ENCODE assay signal across 31 cellular contexts in genomic region chr7:81698965-81699364, GRCh38.
"Had no signal": no experiment of that assay in that cellular context is flagged by ENCODE, and none has a peak within 500 bp of the region (broad histone marks: within the 10 kb centered on the region; RNA-seq: fewer than 3 reads in every experiment).

No MANE protein-coding gene starts in this region.

- H3K4me3 ChIP-seq: ascending aorta, breast epithelium, cardiac muscle cell, colonic mucosa, esophagus squamous epithelium, gastroesophageal sphincter had no signal

- H3K36me3 ChIP-seq: ascending aorta, breast epithelium, cardiac muscle cell, colonic mucosa, esophagus squamous epithelium, gastroesophageal sphincter had no signal

- DNase-seq: activated CD4-positive, alpha-beta memory T cell treated with anti-CD3 and anti-CD28 coated beads for 36 hours; activated CD4-positive, alpha-beta T cell treated with anti-CD3 and anti-CD28 coated beads for 36 hours; activated CD4-positive, alpha-beta T cell treated with anti-CD3 and anti-CD28 coated beads, Interleukin-2, amount 10 ng/mL, durations not matched to agents 24 days and 14 days; activated CD4-positive, CD25-positive, alpha-beta regulatory T cell; activated CD4-positive, CD25-positive, alpha-beta regulatory T cell treated with anti-CD3 and anti-CD28 coated beads, Interleukin-2, amount 50 U/mL, for 72 hours; activated CD8-positive, alpha-beta memory T cell treated with anti-CD3 and anti-CD28 coated beads, Interleukin-2, amount 10 ng/mL, durations not matched to agents 7 days and 5 days; activated CD8-positive, alpha-beta memory T cell treated with anti-CD3 and anti-CD28 coated beads, Interleukin-2, amount 50 U/mL, for 4 hours; activated CD8-positive, alpha-beta T cell treated with anti-CD3 and anti-CD28 coated beads, Interleukin-2, amount 10 ng/mL, durations not matched to agents 7 days and 5 days; activated effector memory CD4-positive, alpha-beta T cell treated with anti-CD3 and anti-CD28 coated beads, Interleukin-2, amount 50 U/mL, for 16 hours; activated naive CD4-positive, alpha-beta T cell treated with anti-CD3 and anti-CD28 coated beads for 36 hours; activated naive CD8-positive, alpha-beta T cell treated with anti-CD3 and anti-CD28 coated beads for 36 hours; activated T-cell treated with anti-CD3 and anti-CD28 coated beads, Interleukin-2, amount 50 U/mL, for 1 hour; activated T-cell treated with anti-CD3 and anti-CD28 coated beads, Interleukin-2, amount 50 U/mL, for 48 hours; central memory CD4-positive, alpha-beta T cell; cerebellar nuclear complex; colonic mucosa; effector CD8-positive, alpha-beta T cell; esophagus squamous epithelium; foreskin melanocyte; head of caudate nucleus; T-helper 2 cell had no signal

- H3K4me1 ChIP-seq: ascending aorta, breast epithelium, colonic mucosa, esophagus squamous epithelium, gastroesophageal sphincter had no signal

- H3K27me3 Mint-ChIP-seq: activated CD4-positive, alpha-beta memory T cell treated with anti-CD3 and anti-CD28 coated beads for 36 hours; activated CD4-positive, alpha-beta T cell treated with anti-CD3 and anti-CD28 coated beads for 36 hours; activated CD4-positive, alpha-beta T cell treated with anti-CD3 and anti-CD28 coated beads, Interleukin-2, amount 10 ng/mL, durations not matched to agents 24 days and 14 days; activated CD8-positive, alpha-beta memory T cell treated with anti-CD3 and anti-CD28 coated beads, Interleukin-2, amount 10 ng/mL, durations not matched to agents 7 days and 5 days; activated naive CD4-positive, alpha-beta T cell treated with anti-CD3 and anti-CD28 coated beads, Interleukin-2, amount 50 U/mL, for 24 hours; activated naive CD8-positive, alpha-beta T cell treated with anti-CD3 and anti-CD28 coated beads for 36 hours; brain had no signal

- H3K4me1 Mint-ChIP-seq: activated CD4-positive, alpha-beta T cell treated with anti-CD3 and anti-CD28 coated beads for 36 hours; activated CD4-positive, alpha-beta T cell treated with anti-CD3 and anti-CD28 coated beads, Interleukin-2, amount 10 ng/mL, durations not matched to agents 24 days and 14 days; activated CD8-positive, alpha-beta memory T cell treated with anti-CD3 and anti-CD28 coated beads, Interleukin-2, amount 10 ng/mL, durations not matched to agents 7 days and 5 days; activated naive CD4-positive, alpha-beta T cell treated with anti-CD3 and anti-CD28 coated beads, Interleukin-2, amount 50 U/mL, for 24 hours; activated naive CD8-positive, alpha-beta T cell treated with anti-CD3 and anti-CD28 coated beads for 36 hours; brain had no signal

- H3K36me3 Mint-ChIP-seq: activated CD4-positive, alpha-beta memory T cell treated with anti-CD3 and anti-CD28 coated beads for 36 hours; activated CD8-positive, alpha-beta memory T cell treated with anti-CD3 and anti-CD28 coated beads, Interleukin-2, amount 10 ng/mL, durations not matched to agents 7 days and 5 days; activated naive CD4-positive, alpha-beta T cell treated with anti-CD3 and anti-CD28 coated beads, Interleukin-2, amount 50 U/mL, for 24 hours; activated naive CD8-positive, alpha-beta T cell treated with anti-CD3 and anti-CD28 coated beads for 36 hours; brain had no signal

- H3K27ac ChIP-seq: ascending aorta, breast epithelium, cardiac muscle cell, colonic mucosa, epithelial cell of prostate, esophagus squamous epithelium, gastroesophageal sphincter had no signal

- H3K9me3 Mint-ChIP-seq: activated CD4-positive, alpha-beta T cell treated with anti-CD3 and anti-CD28 coated beads, Interleukin-2, amount 10 ng/mL, durations not matched to agents 24 days and 14 days; activated naive CD4-positive, alpha-beta T cell treated with anti-CD3 and anti-CD28 coated beads for 36 hours; activated naive CD4-positive, alpha-beta T cell treated with anti-CD3 and anti-CD28 coated beads, Interleukin-2, amount 50 U/mL, for 24 hours; activated naive CD8-positive, alpha-beta T cell treated with anti-CD3 and anti-CD28 coated beads for 36 hours; activated T-helper 1 cell treated with anti-CD3 and anti-CD28 coated beads, Interleukin-12 subunit alpha, Interleukin-12 subunit beta, Interleukin-2, Interleukin-4 antibody, amounts not matched to agents 30 ng/mL and 10 ng/mL and 1 ng/mL, durations not matched to agents 14 hours and 24 hours and 36 hours; activated T-helper 2 cell treated with anti-CD3 and anti-CD28 coated beads, Interferon-gamma antibody, Interleukin-2, Interleukin-4, amounts not matched to agents 10 μg/mL and 5 μg/mL and 100 μg/mL, durations not matched to agents 14 hours and 24 hours and 36 hours; brain had no signal

- H3K4me3 Mint-ChIP-seq: activated CD4-positive, alpha-beta memory T cell treated with anti-CD3 and anti-CD28 coated beads for 36 hours; activated CD4-positive, alpha-beta T cell treated with anti-CD3 and anti-CD28 coated beads for 36 hours; activated CD4-positive, alpha-beta T cell treated with anti-CD3 and anti-CD28 coated beads, Interleukin-2, amount 10 ng/mL, durations not matched to agents 24 days and 14 days; activated CD8-positive, alpha-beta memory T cell treated with anti-CD3 and anti-CD28 coated beads, Interleukin-2, amount 10 ng/mL, durations not matched to agents 7 days and 5 days; activated CD8-positive, alpha-beta T cell treated with anti-CD3 and anti-CD28 coated beads, Interleukin-2, amount 10 ng/mL, durations not matched to agents 7 days and 5 days; activated naive CD4-positive, alpha-beta T cell treated with anti-CD3 and anti-CD28 coated beads for 36 hours; activated naive CD4-positive, alpha-beta T cell treated with anti-CD3 and anti-CD28 coated beads, Interleukin-2, amount 50 U/mL, for 24 hours; activated naive CD8-positive, alpha-beta T cell treated with anti-CD3 and anti-CD28 coated beads for 36 hours; activated T-helper 1 cell treated with anti-CD3 and anti-CD28 coated beads, Interleukin-12 subunit alpha, Interleukin-12 subunit beta, Interleukin-2, Interleukin-4 antibody, amounts not matched to agents 30 ng/mL and 10 ng/mL and 1 ng/mL, durations not matched to agents 14 hours and 24 hours and 36 hours; brain had no signal

- FAIRE-seq: endothelial cell of umbilical vein had no signal

- H3K27me3 ChIP-seq: ascending aorta, breast epithelium, cardiac muscle cell, colonic mucosa, esophagus squamous epithelium, gastroesophageal sphincter had no signal

- H3K9me3 ChIP-seq: ascending aorta, breast epithelium, colonic mucosa, esophagus squamous epithelium, gastroesophageal sphincter had no signal

- ATAC-seq: activated CD4-positive, alpha-beta T cell treated with anti-CD3 and anti-CD28 coated beads for 36 hours; activated CD8-positive, alpha-beta memory T cell treated with anti-CD3 and anti-CD28 coated beads, Interleukin-2, amount 10 ng/mL, durations not matched to agents 7 days and 5 days; activated CD8-positive, alpha-beta T cell treated with anti-CD3 and anti-CD28 coated beads, Interleukin-2, amount 10 ng/mL, durations not matched to agents 7 days and 5 days; gastroesophageal sphincter had no signal

- H3K27ac Mint-ChIP-seq: activated CD4-positive, alpha-beta memory T cell treated with anti-CD3 and anti-CD28 coated beads for 36 hours; activated CD4-positive, alpha-beta T cell treated with anti-CD3 and anti-CD28 coated beads for 36 hours; activated CD4-positive, alpha-beta T cell treated with anti-CD3 and anti-CD28 coated beads, Interleukin-2, amount 10 ng/mL, durations not matched to agents 24 days and 14 days; activated CD8-positive, alpha-beta memory T cell treated with anti-CD3 and anti-CD28 coated beads, Interleukin-2, amount 10 ng/mL, durations not matched to agents 7 days and 5 days; activated CD8-positive, alpha-beta T cell treated with anti-CD3 and anti-CD28 coated beads, Interleukin-2, amount 10 ng/mL, durations not matched to agents 7 days and 5 days; activated naive CD4-positive, alpha-beta T cell treated with anti-CD3 and anti-CD28 coated beads for 36 hours; activated naive CD4-positive, alpha-beta T cell treated with anti-CD3 and anti-CD28 coated beads, Interleukin-2, amount 50 U/mL, for 24 hours; activated naive CD8-positive, alpha-beta T cell treated with anti-CD3 and anti-CD28 coated beads for 36 hours; activated T-helper 1 cell treated with anti-CD3 and anti-CD28 coated beads, Interleukin-12 subunit alpha, Interleukin-12 subunit beta, Interleukin-2, Interleukin-4 antibody, amounts not matched to agents 30 ng/mL and 10 ng/mL and 1 ng/mL, durations not matched to agents 14 hours and 24 hours and 36 hours; activated T-helper 2 cell treated with anti-CD3 and anti-CD28 coated beads, Interferon-gamma antibody, Interleukin-2, Interleukin-4, amounts not matched to agents 10 μg/mL and 5 μg/mL and 100 μg/mL, durations not matched to agents 14 hours and 24 hours and 36 hours; brain had no signal
